22 cellular contexts compared by ENCODE assay signal in genomic region chr13:27483421-27483820, GRCh38. TPM values are rescaled to one million over a fixed set of nuclear protein-coding genes. Genes with fewer than 3 reads are reported as not detected.
DNase-seq lines count a peak whose midpoint lies in the region; ATAC-seq lines count a peak whose summit lies in the region.
"Had no signal": no experiment of that assay in that cellular context is flagged by ENCODE, and none has a peak within 500 bp of the region (broad histone marks: within the 10 kb centered on the region; RNA-seq: fewer than 3 reads in every experiment).

No MANE protein-coding gene starts in this region.

- peak overlapping the region; percentile 39 to 85 (median 68) for H3K4me3 Mint-ChIP-seq in IgD-negative memory B cell
- H3K4me3 Mint-ChIP-seq: activated CD8-positive, alpha-beta memory T cell treated with anti-CD3 and anti-CD28 coated beads, Interleukin-2, amount 10 ng/mL, durations not matched to agents 7 days and 5 days; activated T-cell treated with anti-CD3 and anti-CD28 coated beads, Interleukin-2, amount 50 U/mL, for 72 hours; endodermal cell had no signal

- peaks cover 20 to 29% (median 21%) of the 10 kb centered on the region in 3 donors for H3K4me1 Mint-ChIP-seq in IgD-negative memory B cell
- H3K4me1 Mint-ChIP-seq: endodermal cell had no signal

- no peak for DNase-seq in AG20443 (ENCODE audit: low spot score)
- no peak for DNase-seq in DMS53 treated with DMSO at 0.1 percent for 48 hours (lab: John Stamatoyannopoulos, UW; ENCODE audit: unreplicated experiment)
- no peak for DNase-seq in stimulated activated CD4-positive, alpha-beta T cell treated with anti-CD3 and anti-CD28 coated beads, Interleukin-4, amount 100 ng/mL, for 24 hours
- DNase-seq: activated CD8-positive, alpha-beta memory T cell treated with anti-CD3 and anti-CD28 coated beads, Interleukin-2, amount 10 ng/mL, durations not matched to agents 7 days and 5 days; activated T-cell treated with anti-CD3 and anti-CD28 coated beads, Interleukin-2, amount 50 U/mL, for 72 hours; C1 segment of cervical spinal cord; Caco-2; cortex of kidney; DMS79 treated with DMSO at 0.1 percent for 48 hours; endodermal cell; GF-D8; glutamatergic neuron; islet precursor cell; left lung; NCI-H1092; NCI-H1694; NCI-H446 treated with DMSO at 0.1 percent for 48 hours; stimulated activated CD4-positive, alpha-beta T cell treated with anti-CD3 and anti-CD28 coated beads, Interleukin-4, amount 100 ng/mL, for 1 hour had no signal

- peak overlapping the region in 2 of 3 donors; percentile 8 to 59 for H3K27ac Mint-ChIP-seq in IgD-negative memory B cell
- H3K27ac Mint-ChIP-seq: activated CD8-positive, alpha-beta memory T cell treated with anti-CD3 and anti-CD28 coated beads, Interleukin-2, amount 10 ng/mL, durations not matched to agents 7 days and 5 days; activated T-cell treated with anti-CD3 and anti-CD28 coated beads, Interleukin-2, amount 50 U/mL, for 72 hours; endodermal cell had no signal

- peaks cover 0 to 6% (median 6%) of the 10 kb centered on the region in 3 donors for H3K9me3 Mint-ChIP-seq in IgD-negative memory B cell
- H3K9me3 Mint-ChIP-seq: activated T-cell treated with anti-CD3 and anti-CD28 coated beads, Interleukin-2, amount 50 U/mL, for 72 hours; endodermal cell had no signal

- peak; percentile 14 for ATAC-seq in GM19372 (IDR thresholded peaks at IDR 0.05; ENCODE audit: low read depth, unreplicated experiment)
- ATAC-seq in esophagus mucosa: peak; percentile 8
- no peak for ATAC-seq in HG02884 (IDR thresholded peaks at IDR 0.05; ENCODE audit: unreplicated experiment)
- ATAC-seq: activated T-cell treated with anti-CD3 and anti-CD28 coated beads, Interleukin-2, amount 50 U/mL, for 72 hours had no signal

- H3K36me3 Mint-ChIP-seq in IgD-negative memory B cell: peaks cover 2% of the 10 kb centered on the region
- H3K36me3 Mint-ChIP-seq: activated CD8-positive, alpha-beta memory T cell treated with anti-CD3 and anti-CD28 coated beads, Interleukin-2, amount 10 ng/mL, durations not matched to agents 7 days and 5 days had no signal

- no peaks in the 10 kb centered on the region for H3K27me3 Mint-ChIP-seq in IgD-negative memory B cell

RNA-seq across cellular contexts. Expression of gene MTIF3, which starts 33.1 kb away (rescaled TPM):
- polyA plus RNA-seq in IgD-negative memory B cell: 110 TPM
- total RNA-seq in esophagus mucosa: 36.0 TPM

RNA-seq across cellular contexts. Expression of gene GTF3A, which starts 59.0 kb away (rescaled TPM):
- 484 TPM for polyA plus RNA-seq in IgD-negative memory B cell
- total RNA-seq in esophagus mucosa: 71.1 TPM
